Comparison of ENCODE assay signal across 1 cellular context in the genomic region with DNA sequence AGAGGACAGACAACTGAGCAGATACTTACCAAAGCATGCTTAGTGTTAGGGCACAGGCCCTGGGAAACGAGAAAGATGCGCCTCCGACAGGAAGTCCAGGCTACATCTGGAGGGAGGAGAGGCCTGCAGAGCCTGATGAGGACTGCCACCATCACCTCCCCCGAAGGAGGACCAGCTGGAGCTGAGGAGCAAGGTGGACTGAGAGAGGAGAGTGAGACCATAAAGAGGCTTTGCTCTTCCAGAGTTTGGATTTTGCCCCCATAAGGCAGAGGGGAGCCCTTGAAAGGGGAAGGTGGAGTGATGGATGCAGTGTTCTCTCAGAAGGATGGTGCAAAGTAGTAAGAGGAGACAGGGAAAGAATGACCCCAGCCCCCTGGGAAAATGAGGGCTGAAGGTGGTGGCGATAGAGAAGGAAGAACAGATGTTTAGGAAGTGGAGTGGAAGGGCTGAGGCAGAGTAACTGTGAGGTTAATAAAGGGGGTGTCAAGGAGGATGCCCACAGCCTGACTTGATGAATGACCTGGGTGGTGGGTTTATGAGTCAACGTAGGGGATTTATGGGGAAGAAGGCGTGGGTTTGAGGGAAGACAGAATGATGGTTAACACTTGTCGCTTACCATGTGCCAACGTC.
TF ChIP-seq lines count a peak whose summit lies in the region.

No MANE protein-coding gene starts in this region.

TF ChIP-seq in HepG2, 621 proteins besides CTCF, POLR2A, EP300 and RAD21 (continued from another document):
- TF ChIP-seq, protein P1, sequence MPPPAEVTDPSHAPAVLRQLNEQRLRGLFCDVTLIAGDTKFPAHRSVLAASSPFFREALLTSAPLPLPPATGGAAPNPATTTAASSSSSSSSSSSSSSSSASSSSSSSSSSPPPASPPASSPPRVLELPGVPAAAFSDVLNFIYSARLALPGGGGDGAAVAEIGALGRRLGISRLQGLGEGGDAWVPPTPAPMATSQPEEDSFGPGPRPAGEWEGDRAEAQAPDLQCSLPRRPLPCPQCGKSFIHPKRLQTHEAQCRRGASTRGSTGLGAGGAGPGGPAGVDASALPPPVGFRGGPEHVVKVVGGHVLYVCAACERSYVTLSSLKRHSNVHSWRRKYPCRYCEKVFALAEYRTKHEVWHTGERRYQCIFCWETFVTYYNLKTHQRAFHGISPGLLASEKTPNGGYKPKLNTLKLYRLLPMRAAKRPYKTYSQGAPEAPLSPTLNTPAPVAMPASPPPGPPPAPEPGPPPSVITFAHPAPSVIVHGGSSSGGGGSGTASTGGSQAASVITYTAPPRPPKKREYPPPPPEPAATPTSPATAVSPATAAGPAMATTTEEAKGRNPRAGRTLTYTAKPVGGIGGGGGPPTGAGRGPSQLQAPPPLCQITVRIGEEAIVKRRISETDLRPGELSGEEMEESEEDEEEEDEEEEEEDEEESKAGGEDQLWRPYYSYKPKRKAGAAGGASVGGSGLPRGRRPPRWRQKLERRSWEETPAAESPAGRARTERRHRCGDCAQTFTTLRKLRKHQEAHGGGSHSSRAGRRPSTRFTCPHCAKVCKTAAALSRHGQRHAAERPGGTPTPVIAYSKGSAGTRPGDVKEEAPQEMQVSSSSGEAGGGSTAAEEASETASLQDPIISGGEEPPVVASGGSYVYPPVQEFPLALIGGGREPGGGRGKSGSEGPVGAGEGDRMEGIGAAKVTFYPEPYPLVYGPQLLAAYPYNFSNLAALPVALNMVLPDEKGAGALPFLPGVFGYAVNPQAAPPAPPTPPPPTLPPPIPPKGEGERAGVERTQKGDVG (CRISPR knock-in tag; IDR thresholded peaks at IDR 0.05; ENCODE audit: borderline replicate concordance): no peak
- TF ChIP-seq, protein P2, sequence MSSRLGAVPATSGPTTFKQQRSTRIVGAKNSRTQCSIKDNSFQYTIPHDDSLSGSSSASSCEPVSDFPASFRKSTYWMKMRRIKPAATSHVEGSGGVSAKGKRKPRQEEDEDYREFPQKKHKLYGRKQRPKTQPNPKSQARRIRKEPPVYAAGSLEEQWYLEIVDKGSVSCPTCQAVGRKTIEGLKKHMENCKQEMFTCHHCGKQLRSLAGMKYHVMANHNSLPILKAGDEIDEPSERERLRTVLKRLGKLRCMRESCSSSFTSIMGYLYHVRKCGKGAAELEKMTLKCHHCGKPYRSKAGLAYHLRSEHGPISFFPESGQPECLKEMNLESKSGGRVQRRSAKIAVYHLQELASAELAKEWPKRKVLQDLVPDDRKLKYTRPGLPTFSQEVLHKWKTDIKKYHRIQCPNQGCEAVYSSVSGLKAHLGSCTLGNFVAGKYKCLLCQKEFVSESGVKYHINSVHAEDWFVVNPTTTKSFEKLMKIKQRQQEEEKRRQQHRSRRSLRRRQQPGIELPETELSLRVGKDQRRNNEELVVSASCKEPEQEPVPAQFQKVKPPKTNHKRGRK (CRISPR knock-in tag; IDR thresholded peaks at IDR 0.05): 0 out of 2 replicates have a peak, but pooled peaks have one; percentile 37
- TF ChIP-seq SRF (IDR thresholded peaks at IDR 0.05; ENCODE audit: low read depth, low read length) (no peak), HMG20A (CRISPR knock-in tag; IDR thresholded peaks at IDR 0.05; ENCODE audit: borderline replicate concordance) (no peak), U2AF1 (optimal IDR thresholded peaks at IDR 0.05; ENCODE audit: low read depth, low read length) (no peak), ZNF496 (CRISPR knock-in tag; IDR thresholded peaks at IDR 0.05; ENCODE audit: insufficient replicate concordance) (no peak), CBX5 (CRISPR knock-in tag; IDR thresholded peaks at IDR 0.05; ENCODE audit: borderline replicate concordance) (no peak), RARA (CRISPR knock-in tag; IDR thresholded peaks at IDR 0.05) (no peak), ZNF101 (CRISPR knock-in tag; IDR thresholded peaks at IDR 0.05; ENCODE audit: borderline replicate concordance, low read depth) (no peak), ZNF773 (CRISPR knock-in tag; IDR thresholded peaks at IDR 0.05; ENCODE audit: borderline replicate concordance) (no peak), FOXC1 (CRISPR knock-in tag; IDR thresholded peaks at IDR 0.05; ENCODE audit: borderline replicate concordance) (no peak), THAP11 (CRISPR knock-in tag; IDR thresholded peaks at IDR 0.05) (no peak)
- TF ChIP-seq, protein P3, sequence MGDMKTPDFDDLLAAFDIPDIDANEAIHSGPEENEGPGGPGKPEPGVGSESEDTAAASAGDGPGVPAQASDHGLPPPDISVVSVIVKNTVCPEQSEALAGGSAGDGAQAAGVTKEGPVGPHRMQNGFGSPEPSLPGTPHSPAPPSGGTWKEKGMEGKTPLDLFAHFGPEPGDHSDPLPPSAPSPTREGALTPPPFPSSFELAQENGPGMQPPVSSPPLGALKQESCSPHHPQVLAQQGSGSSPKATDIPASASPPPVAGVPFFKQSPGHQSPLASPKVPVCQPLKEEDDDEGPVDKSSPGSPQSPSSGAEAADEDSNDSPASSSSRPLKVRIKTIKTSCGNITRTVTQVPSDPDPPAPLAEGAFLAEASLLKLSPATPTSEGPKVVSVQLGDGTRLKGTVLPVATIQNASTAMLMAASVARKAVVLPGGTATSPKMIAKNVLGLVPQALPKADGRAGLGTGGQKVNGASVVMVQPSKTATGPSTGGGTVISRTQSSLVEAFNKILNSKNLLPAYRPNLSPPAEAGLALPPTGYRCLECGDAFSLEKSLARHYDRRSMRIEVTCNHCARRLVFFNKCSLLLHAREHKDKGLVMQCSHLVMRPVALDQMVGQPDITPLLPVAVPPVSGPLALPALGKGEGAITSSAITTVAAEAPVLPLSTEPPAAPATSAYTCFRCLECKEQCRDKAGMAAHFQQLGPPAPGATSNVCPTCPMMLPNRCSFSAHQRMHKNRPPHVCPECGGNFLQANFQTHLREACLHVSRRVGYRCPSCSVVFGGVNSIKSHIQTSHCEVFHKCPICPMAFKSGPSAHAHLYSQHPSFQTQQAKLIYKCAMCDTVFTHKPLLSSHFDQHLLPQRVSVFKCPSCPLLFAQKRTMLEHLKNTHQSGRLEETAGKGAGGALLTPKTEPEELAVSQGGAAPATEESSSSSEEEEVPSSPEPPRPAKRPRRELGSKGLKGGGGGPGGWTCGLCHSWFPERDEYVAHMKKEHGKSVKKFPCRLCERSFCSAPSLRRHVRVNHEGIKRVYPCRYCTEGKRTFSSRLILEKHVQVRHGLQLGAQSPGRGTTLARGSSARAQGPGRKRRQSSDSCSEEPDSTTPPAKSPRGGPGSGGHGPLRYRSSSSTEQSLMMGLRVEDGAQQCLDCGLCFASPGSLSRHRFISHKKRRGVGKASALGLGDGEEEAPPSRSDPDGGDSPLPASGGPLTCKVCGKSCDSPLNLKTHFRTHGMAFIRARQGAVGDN (CRISPR knock-in tag; IDR thresholded peaks at IDR 0.05): no peak
- TF ChIP-seq, protein P4, sequence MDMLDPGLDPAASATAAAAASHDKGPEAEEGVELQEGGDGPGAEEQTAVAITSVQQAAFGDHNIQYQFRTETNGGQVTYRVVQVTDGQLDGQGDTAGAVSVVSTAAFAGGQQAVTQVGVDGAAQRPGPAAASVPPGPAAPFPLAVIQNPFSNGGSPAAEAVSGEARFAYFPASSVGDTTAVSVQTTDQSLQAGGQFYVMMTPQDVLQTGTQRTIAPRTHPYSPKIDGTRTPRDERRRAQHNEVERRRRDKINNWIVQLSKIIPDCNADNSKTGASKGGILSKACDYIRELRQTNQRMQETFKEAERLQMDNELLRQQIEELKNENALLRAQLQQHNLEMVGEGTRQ (IDR thresholded peaks at IDR 0.05; ENCODE audit: low read depth, low read length): no peak
- TF ChIP-seq, protein P4 (CRISPR knock-in tag; IDR thresholded peaks at IDR 0.05; ENCODE audit: borderline replicate concordance): no peak
